ENCODE assay signal across 8 cellular contexts in genomic region chr22:40238425-40239344, GRCh38.
DNase-seq lines count a peak whose midpoint lies in the region; ATAC-seq and TF ChIP-seq lines count a peak whose summit lies in the region.

No MANE protein-coding gene starts in this region.

- peaks cover 77% of the 10 kb centered on the region for H3K4me1 Mint-ChIP-seq in activated naive CD4-positive, alpha-beta T cell treated with anti-CD3 and anti-CD28 coated beads, Interleukin-2, amount 10 ng/mL, durations not matched to agents 7 days and 5 days

- H3K27ac Mint-ChIP-seq in activated naive CD4-positive, alpha-beta T cell treated with anti-CD3 and anti-CD28 coated beads, Interleukin-2, amount 10 ng/mL, durations not matched to agents 7 days and 5 days, result no peak overlapping the region

- ATAC-seq in upper lobe of left lung (ENCODE audit: low FRiP score in 2 of 2), result peak; percentile 15 to 74

- no peak overlapping the region for H3K4me3 Mint-ChIP-seq in activated naive CD4-positive, alpha-beta T cell treated with anti-CD3 and anti-CD28 coated beads, Interleukin-2, amount 10 ng/mL, durations not matched to agents 7 days and 5 days

- H3K27me3 ChIP-seq in ascending aorta (no peaks in the 10 kb centered on the region), upper lobe of left lung (no peaks in the 10 kb centered on the region), SJCRH30 (no peaks in the 10 kb centered on the region)

- peak in 1 of 4 donors; percentile 21 for TF ChIP-seq EP300 in upper lobe of left lung (IDR thresholded peaks at IDR 0.05)

- H3K36me3 ChIP-seq in ascending aorta (no peaks in the 10 kb centered on the region), upper lobe of left lung (no peaks in the 10 kb centered on the region), SJCRH30 (no peaks in the 10 kb centered on the region; the same call in 1 of the 2 replicates)

- peaks cover 48% of the 10 kb centered on the region for H3K36me3 Mint-ChIP-seq in activated naive CD4-positive, alpha-beta T cell treated with anti-CD3 and anti-CD28 coated beads, Interleukin-2, amount 10 ng/mL, durations not matched to agents 7 days and 5 days

- intact Hi-C loops in ascending aorta (cut with DNase I), result no loop called here

- no peak for TF ChIP-seq POLR2A in upper lobe of left lung (IDR thresholded peaks at IDR 0.05)

- 64 to 66% methylated on average over 16 of the region's 16 CpGs for WGBS in upper lobe of left lung, 2 donors

- peak overlapping the region; percentile 28 to 66 for H3K27ac ChIP-seq in ascending aorta
- peak overlapping the region in 3 of 4 donors; percentile 7 to 51 (median 21) for H3K27ac ChIP-seq in upper lobe of left lung
- no peak overlapping the region for H3K27ac ChIP-seq in SJCRH30

- H3K4me3 ChIP-seq in ascending aorta (peak overlapping the region in 1 of 2 donors; percentile 4), upper lobe of left lung (no peak overlapping the region), SJCRH30 (no peak overlapping the region)

- no peaks in the 10 kb centered on the region for H3K27me3 Mint-ChIP-seq in activated naive CD4-positive, alpha-beta T cell treated with anti-CD3 and anti-CD28 coated beads, Interleukin-2, amount 10 ng/mL, durations not matched to agents 7 days and 5 days

- no peaks in the 10 kb centered on the region for H3K9me3 Mint-ChIP-seq in activated naive CD4-positive, alpha-beta T cell treated with anti-CD3 and anti-CD28 coated beads, Interleukin-2, amount 10 ng/mL, durations not matched to agents 7 days and 5 days

- DNase-seq in activated naive CD4-positive, alpha-beta T cell treated with Interleukin-2 at 50 U/mL for 16 hours, result peak; percentile 40
- DNase-seq in activated naive CD4-positive, alpha-beta T cell treated with anti-CD3 and anti-CD28 coated beads, Interleukin-2, amount 10 ng/mL, durations not matched to agents 7 days and 5 days, result no peak
- no peak for DNase-seq in ascending aorta (ENCODE audit: low spot score in 2 of 2)
- peak; percentile 89 for DNase-seq in iris pigment epithelial cell (ENCODE audit: low read depth)
- DNase-seq in upper lobe of left lung, result peak in 1 of 2 donors; percentile 25
- DNase-seq in NCI-H82 treated with DMSO at 0.1 percent for 48 hours (lab: John Stamatoyannopoulos, UW; ENCODE audit: unreplicated experiment), result no peak
- DNase-seq in NCI-H526 treated with DMSO at 0.1 percent for 48 hours (lab: John Stamatoyannopoulos, UW), result no peak
- no peak for DNase-seq in SJCRH30

- H3K9me3 ChIP-seq in ascending aorta (no peaks in the 10 kb centered on the region), upper lobe of left lung (no peaks in the 10 kb centered on the region), SJCRH30 (replicated peaks) (no peaks in the 10 kb centered on the region)

- H3K4me1 ChIP-seq in ascending aorta (peaks cover 0 to 28% of the 10 kb centered on the region in 2 donors), upper lobe of left lung (peaks cover 36 to 60% (median 40%) of the 10 kb centered on the region in 4 donors), SJCRH30 (peaks cover 15% of the 10 kb centered on the region; the same call in 1 of the 2 replicates)

- CTCF ChIA-PET in activated naive CD4-positive, alpha-beta T cell treated with anti-CD3 and anti-CD28 coated beads, Interleukin-2, amount 10 ng/mL, durations not matched to agents 7 days and 5 days (lab: Charles Lee), result no interaction called here

- no peak for TF ChIP-seq CTCF in ascending aorta (IDR thresholded peaks at IDR 0.05)
- TF ChIP-seq CTCF in upper lobe of left lung (IDR thresholded peaks at IDR 0.05), result no peak

Comparison
In these comparisons a context has a peak if more than half of its experiments do, and no peak if none do; other contexts are left out.
1. DNase-seq: peak in activated naive CD4-positive, alpha-beta T cell treated with Interleukin-2 at 50 U/mL for 16 hours (single experiment) and iris pigment epithelial cell (single experiment); none in activated naive CD4-positive, alpha-beta T cell treated with anti-CD3 and anti-CD28 coated beads, Interleukin-2, amount 10 ng/mL, durations not matched to agents 7 days and 5 days (single experiment), ascending aorta (0 of 2), NCI-H82 treated with DMSO at 0.1 percent for 48 hours (single experiment), NCI-H526 treated with DMSO at 0.1 percent for 48 hours (single experiment) and SJCRH30 (0 of 2).